Comparison of ENCODE assay signal across 8 cellular contexts in genomic region chr3:98359993-98360675, GRCh38. TPM values are rescaled to one million over a fixed set of nuclear protein-coding genes. Genes with fewer than 3 reads are reported as not detected.
DNase-seq lines count a peak whose midpoint lies in the region; ATAC-seq and TF ChIP-seq lines count a peak whose summit lies in the region.

No MANE protein-coding gene starts in this region.

- no peaks in the 10 kb centered on the region for H3K9me3 ChIP-seq in thyroid gland

- H3K27me3 ChIP-seq in thyroid gland: no peaks in the 10 kb centered on the region

- no peak overlapping the region for H3K27ac ChIP-seq in thyroid gland

- TF ChIP-seq CTCF in GM12864 (IDR thresholded peaks at IDR 0.05; ENCODE audit: low read depth, low read length, missing control alignments) (peak; percentile 35), thyroid gland (IDR thresholded peaks at IDR 0.05) (no peak)

- no peaks in the 10 kb centered on the region for H3K36me3 ChIP-seq in thyroid gland

- no peaks in the 10 kb centered on the region for H3K4me1 ChIP-seq in thyroid gland

- 33 to 44% methylated on average over 1 of the region's 1 CpG for WGBS in thyroid gland, 2 donors

- intact Hi-C loops in thyroid gland (cut with DNase I): no loop called here

- ATAC-seq in GM19455 (IDR thresholded peaks at IDR 0.05; ENCODE audit: unreplicated experiment) (peak; percentile 72), HG03354 (IDR thresholded peaks at IDR 0.05; ENCODE audit: poor library complexity, severe bottlenecking, unreplicated experiment) (peak; percentile 76)

- H3K4me3 ChIP-seq in GM12864 (ENCODE audit: low read depth, low read length) (no peak overlapping the region), thyroid gland (replicated peaks in 1 of 3) (no peak overlapping the region)

- DNase-seq in GM12864 (ENCODE audit: low read depth): peak; percentile 53
- DNase-seq in amniotic epithelial cell (ENCODE audit: low read depth): peak; percentile 11
- DNase-seq in thyroid gland: no peak
- DNase-seq in NCI-H2171 (lab: John Stamatoyannopoulos, UW): no peak
- no peak for DNase-seq in NCI-H1694 (lab: John Stamatoyannopoulos, UW)
- no peak for DNase-seq in NCI-H748 treated with DMSO at 0.1 percent for 48 hours (lab: John Stamatoyannopoulos, UW)

- no peak for TF ChIP-seq POLR2A in thyroid gland (IDR thresholded peaks at IDR 0.05)

RNA-seq across cellular contexts. Expression of gene OR5K4, which starts 6.5 kb away (rescaled TPM):
- total RNA-seq in thyroid gland: not detected

RNA-seq across cellular contexts. Expression of gene OR5K3, which starts 30.3 kb away (rescaled TPM):
- total RNA-seq in thyroid gland: not detected

Comparison
In these comparisons a context has a peak if more than half of its experiments do, and no peak if none do; other contexts are left out.
1. DNase-seq: peak in GM12864 (single experiment) and amniotic epithelial cell (single experiment); none in thyroid gland (0 of 2), NCI-H2171 (single experiment), NCI-H1694 (single experiment) and NCI-H748 treated with DMSO at 0.1 percent for 48 hours (single experiment).